In the genomic region with DNA sequence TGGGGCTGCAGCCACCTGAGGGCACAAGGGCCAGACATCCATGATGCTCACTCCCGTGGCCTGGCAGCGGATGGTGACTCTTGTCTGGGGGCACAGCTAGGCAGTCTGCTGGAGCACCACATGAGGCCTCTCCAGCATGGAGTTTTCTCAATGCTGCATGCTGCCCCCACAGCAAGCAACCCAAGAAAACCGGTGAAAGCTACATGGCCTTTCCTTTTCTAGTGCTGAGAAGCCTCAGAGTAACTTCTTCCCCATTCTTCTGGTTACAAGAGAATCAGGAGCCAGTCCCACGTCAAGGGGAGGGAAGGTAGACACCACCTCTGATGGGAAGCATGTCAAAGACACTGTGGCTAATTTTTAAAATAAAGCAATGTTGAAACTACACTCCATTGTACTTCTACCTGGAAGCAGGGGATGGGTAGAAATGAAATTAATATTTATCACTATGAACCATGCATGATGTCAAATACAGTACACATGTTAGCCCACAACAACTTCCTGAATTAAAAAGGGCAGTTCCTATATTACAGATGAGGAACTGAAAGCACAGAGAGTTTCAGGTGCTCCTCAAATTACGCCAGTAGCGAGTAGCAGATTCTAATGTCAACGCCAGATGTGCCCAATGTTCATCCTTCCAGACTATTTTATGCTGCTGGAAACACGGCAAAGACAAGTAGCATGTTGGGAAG, we compare ENCODE assay signal across 13 cellular contexts.
DNase-seq lines count a peak whose midpoint lies in the region; ATAC-seq, FAIRE-seq and TF ChIP-seq lines count a peak whose summit lies in the region.
"Had no signal": no experiment of that assay in that cellular context is flagged by ENCODE, and none has a peak within 500 bp of the region (broad histone marks: within the 10 kb centered on the region; RNA-seq: fewer than 3 reads in every experiment).

No MANE protein-coding gene starts in this region.

- H3K4me1 Mint-ChIP-seq in stimulated activated naive B cell treated with anti-CD40 and anti-IgM and Interleukin-4, amounts not matched to agents 10 μg/mL and 1 μg/mL and 100 μg/mL, for 72 hours, result peaks cover 8 to 26% of the 10 kb centered on the region in 2 donors
- H3K4me1 Mint-ChIP-seq in activated naive CD4-positive, alpha-beta T cell treated with anti-CD3 and anti-CD28 coated beads, Interleukin-2, amount 10 ng/mL, durations not matched to agents 7 days and 5 days, result no peaks in the 10 kb centered on the region

- H3K36me3 ChIP-seq in KMS-11 (ENCODE audit: insufficient read depth), result no peaks in the 10 kb centered on the region
- H3K36me3 ChIP-seq: brain microvascular endothelial cell had no signal

- peaks cover 0 to 10% of the 10 kb centered on the region in 2 donors for H3K9me3 Mint-ChIP-seq in stimulated activated naive B cell treated with anti-CD40 and anti-IgM and Interleukin-4, amounts not matched to agents 10 μg/mL and 1 μg/mL and 100 μg/mL, for 72 hours
- H3K9me3 Mint-ChIP-seq in activated naive CD4-positive, alpha-beta T cell treated with anti-CD3 and anti-CD28 coated beads, Interleukin-2, amount 10 ng/mL, durations not matched to agents 7 days and 5 days, result no peaks in the 10 kb centered on the region

- peak; percentile 98 for ATAC-seq in HG02852 (IDR thresholded peaks at IDR 0.05; ENCODE audit: unreplicated experiment)
- ATAC-seq in stimulated activated naive B cell treated with anti-CD40 and anti-IgM and Interleukin-4, amounts not matched to agents 10 μg/mL and 1 μg/mL and 100 μg/mL, for 72 hours (replicated peaks), result peak; percentile 96

- H3K4me3 Mint-ChIP-seq in stimulated activated naive B cell treated with anti-CD40 and anti-IgM and Interleukin-4, amounts not matched to agents 10 μg/mL and 1 μg/mL and 100 μg/mL, for 72 hours, result no peak overlapping the region
- no peak overlapping the region for H3K4me3 Mint-ChIP-seq in activated naive CD4-positive, alpha-beta T cell treated with anti-CD3 and anti-CD28 coated beads, Interleukin-2, amount 10 ng/mL, durations not matched to agents 7 days and 5 days

- H3K4me2 ChIP-seq in KMS-11, result peak overlapping the region; percentile 53

- no peak overlapping the region for H3K9ac ChIP-seq in KMS-11

- FAIRE-seq in GM19239 (lab: Jason Lieb, UNC), result peak; percentile 84
- FAIRE-seq: frontal cortex, G401.6, K562 had no signal

- no peak overlapping the region for H2AFZ ChIP-seq in KMS-11 (ENCODE audit: low read depth)

- H4K20me1 ChIP-seq in KMS-11 (ENCODE audit: insufficient read depth), result no peaks in the 10 kb centered on the region

- H3K27me3 ChIP-seq in KMS-11 (ENCODE audit: insufficient read depth, low read depth), result no peaks in the 10 kb centered on the region
- H3K27me3 ChIP-seq: brain microvascular endothelial cell had no signal

- H3K27me3 Mint-ChIP-seq in stimulated activated naive B cell treated with anti-CD40 and anti-IgM and Interleukin-4, amounts not matched to agents 10 μg/mL and 1 μg/mL and 100 μg/mL, for 72 hours, result peaks cover 41 to 45% of the 10 kb centered on the region in 2 donors
- H3K27me3 Mint-ChIP-seq in activated naive CD4-positive, alpha-beta T cell treated with anti-CD3 and anti-CD28 coated beads, Interleukin-2, amount 10 ng/mL, durations not matched to agents 7 days and 5 days, result no peaks in the 10 kb centered on the region

- H3K79me2 ChIP-seq in KMS-11 (ENCODE audit: insufficient read depth, low read depth), result no peaks in the 10 kb centered on the region

- no peak for TF ChIP-seq CTCF in KMS-11 (conservative IDR thresholded peaks at IDR 0.05; ENCODE audit: low read depth, low read length)

- DNase-seq in GM19239 (ENCODE audit: insufficient read length, low spot score), result peak; percentile 16
- peak; percentile 17 for DNase-seq in stimulated activated naive B cell treated with anti-CD40 and anti-IgM and Interleukin-4, amounts not matched to agents 10 μg/mL and 1 μg/mL and 100 μg/mL, for 72 hours
- DNase-seq in H4 (ENCODE audit: low spot score), result no peak
- DNase-seq in activated naive CD4-positive, alpha-beta T cell treated with anti-CD3 and anti-CD28 coated beads, Interleukin-2, amount 10 ng/mL, durations not matched to agents 7 days and 5 days, result no peak
- DNase-seq in stimulated activated CD4-positive, alpha-beta T cell treated with anti-CD3 and anti-CD28 coated beads, Interleukin-4, amount 100 ng/mL, for 24 hours, result no peak
- DNase-seq: activated CD8-positive, alpha-beta memory T cell treated with anti-CD3 and anti-CD28 coated beads for 24 hours; brain microvascular endothelial cell; stimulated activated CD4-positive, alpha-beta T cell treated with anti-CD3 and anti-CD28 coated beads, Interleukin-2, amount 100 ng/mL, for 48 hours had no signal

- H3K4me3 ChIP-seq in KMS-11 (IDR thresholded peaks at IDR 0.05; ENCODE audit: insufficient read depth, low read depth, low read length), result no peak overlapping the region
- H3K4me3 ChIP-seq: K562 had no signal

- no peak overlapping the region for H3K27ac Mint-ChIP-seq in stimulated activated naive B cell treated with anti-CD40 and anti-IgM and Interleukin-4, amounts not matched to agents 10 μg/mL and 1 μg/mL and 100 μg/mL, for 72 hours
- no peak overlapping the region for H3K27ac Mint-ChIP-seq in activated naive CD4-positive, alpha-beta T cell treated with anti-CD3 and anti-CD28 coated beads, Interleukin-2, amount 10 ng/mL, durations not matched to agents 7 days and 5 days

- CTCF ChIA-PET in activated naive CD4-positive, alpha-beta T cell treated with anti-CD3 and anti-CD28 coated beads, Interleukin-2, amount 10 ng/mL, durations not matched to agents 7 days and 5 days (lab: Charles Lee), result interaction anchor here (1.2 kb wide), 1 partner anchor 474 kb away, joined by 3 read pairs; no protein-coding TSS in a partner anchor

- H3K27ac ChIP-seq in KMS-11, result peak overlapping the region; percentile 30; the same call in 1 of the 2 replicates
- H3K27ac ChIP-seq: brain microvascular endothelial cell had no signal

- H3K36me3 Mint-ChIP-seq in stimulated activated naive B cell treated with anti-CD40 and anti-IgM and Interleukin-4, amounts not matched to agents 10 μg/mL and 1 μg/mL and 100 μg/mL, for 72 hours, result no peaks in the 10 kb centered on the region
- no peaks in the 10 kb centered on the region for H3K36me3 Mint-ChIP-seq in activated naive CD4-positive, alpha-beta T cell treated with anti-CD3 and anti-CD28 coated beads, Interleukin-2, amount 10 ng/mL, durations not matched to agents 7 days and 5 days

- peaks cover 25% of the 10 kb centered on the region for H3K4me1 ChIP-seq in KMS-11 (ENCODE audit: low read depth, poor library complexity, severe bottlenecking)

Comparison
In these comparisons a context has a peak if more than half of its experiments do, and no peak if none do; other contexts are left out.
1. DNase-seq: peak in GM19239 (single experiment) and stimulated activated naive B cell treated with anti-CD40 and anti-IgM and Interleukin-4, amounts not matched to agents 10 μg/mL and 1 μg/mL and 100 μg/mL, for 72 hours (single experiment); none in H4 (single experiment), activated naive CD4-positive, alpha-beta T cell treated with anti-CD3 and anti-CD28 coated beads, Interleukin-2, amount 10 ng/mL, durations not matched to agents 7 days and 5 days (single experiment) and stimulated activated CD4-positive, alpha-beta T cell treated with anti-CD3 and anti-CD28 coated beads, Interleukin-4, amount 100 ng/mL, for 24 hours (single experiment).